In the genomic region with DNA sequence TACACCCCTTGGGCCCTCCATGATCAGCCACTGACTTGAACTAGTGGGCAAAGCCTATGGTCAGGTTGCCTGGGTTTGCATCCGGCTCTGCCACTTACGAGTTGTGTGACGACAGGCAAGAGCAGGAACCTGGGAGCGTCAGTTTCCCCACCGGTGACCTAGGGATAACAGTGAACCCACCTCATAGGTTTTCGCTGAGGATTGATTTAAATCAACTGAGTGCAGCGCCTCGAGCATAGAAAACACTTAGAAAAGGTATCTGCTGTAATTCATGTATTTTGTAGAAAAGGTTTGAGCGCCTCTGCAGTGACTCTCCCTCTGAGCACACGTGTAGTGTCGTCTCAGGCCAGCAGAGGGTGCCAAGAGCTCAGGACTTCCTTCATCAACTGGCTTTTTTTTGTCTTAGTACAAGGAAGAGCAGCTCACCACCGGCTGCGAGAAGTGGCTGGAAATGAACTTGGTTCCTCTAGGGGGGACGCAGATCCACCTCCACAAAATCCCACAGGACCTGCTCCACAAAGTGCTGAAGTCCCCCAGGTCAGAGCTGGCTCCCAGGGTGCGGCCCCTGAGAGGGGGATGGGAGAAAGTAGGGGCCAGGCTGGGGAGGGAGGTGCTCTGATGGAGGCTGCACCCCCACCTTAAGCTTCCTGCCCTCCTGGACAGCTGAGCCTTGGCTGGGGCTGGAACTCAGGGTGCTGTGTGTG, we compare ENCODE assay signal across 8 cellular contexts. TPM values are rescaled to one million over a fixed set of nuclear protein-coding genes. Genes with fewer than 3 reads are reported as not detected.
DNase-seq lines count a peak whose midpoint lies in the region; ATAC-seq, FAIRE-seq and TF ChIP-seq lines count a peak whose summit lies in the region.

No MANE protein-coding gene starts in this region.

- H3K18ac ChIP-seq in H1 (ENCODE audit: extremely low read depth, low read length), result peak overlapping the region; percentile 63; the same call in 1 of the 2 replicates
- no peak overlapping the region for H3K18ac ChIP-seq in mesendoderm (ENCODE audit: low read length)

- no peak for TF ChIP-seq POLR2A in H1 (IDR thresholded peaks at IDR 0.05; ENCODE audit: control extremely low read depth in 1 of 2, low read depth in 2 of 2, low read length in 2 of 2)

- H3K9ac ChIP-seq in H1 (replicated peaks in 1 of 4; ENCODE audit: extremely low read depth in 1 of 4, low read depth in 3 of 4, low read length in 3 of 4), result no peak overlapping the region
- H3K9ac ChIP-seq in mesendoderm (ENCODE audit: low read length), result peak overlapping the region; percentile 41

- H3K23ac ChIP-seq in H1 (ENCODE audit: insufficient read length) (no peak overlapping the region), mesendoderm (ENCODE audit: low read length) (no peak overlapping the region)

- no peak overlapping the region for H2BK15ac ChIP-seq in H1 (ENCODE audit: low read length)
- H2BK15ac ChIP-seq in mesendoderm (replicated peaks; ENCODE audit: low read depth), result no peak overlapping the region

- H3K79me1 ChIP-seq in H1 (ENCODE audit: low read depth, low read length) (no peaks in the 10 kb centered on the region), mesendoderm (ENCODE audit: low read length) (no peaks in the 10 kb centered on the region)

- POLR2A ChIA-PET in H1 (lab: Charles Lee; ENCODE audit: partially characterized antibody), result interaction anchor here (0.9 to 1.3 kb wide), 3 partner anchors 76 to 137 kb away, joined by 3 to 5 read pairs (median 3); partner anchors contain the start of gene PLEKHA1

- peak; percentile 78 for TF ChIP-seq CTCF in GM13976 (IDR thresholded peaks at IDR 0.05; ENCODE audit: borderline replicate concordance, control extremely low read depth, extremely low read depth, insufficient read depth, missing control alignments)
- peak; percentile 81 to 90 (median 89) for TF ChIP-seq CTCF in H1 (IDR thresholded peaks at IDR 0.05; ENCODE audit: control extremely low read depth in 1 of 3, insufficient read depth in 1 of 3, low read depth in 1 of 3, low read length in 3 of 3)

- H2AFZ ChIP-seq in H1 (ENCODE audit: low read length), result 0 out of 2 replicates have a peak overlapping the region, but pooled peaks have one; percentile 48

- H3K56ac ChIP-seq in H1 (replicated peaks; ENCODE audit: insufficient read length, low read depth, low read length) (no peak overlapping the region), mesendoderm (ENCODE audit: low read length) (peak overlapping the region; percentile 77)

- H4K8ac ChIP-seq in H1 (ENCODE audit: extremely low read depth, insufficient read depth, low read length) (peak overlapping the region; percentile 82; the same call in 1 of the 2 replicates), mesendoderm (ENCODE audit: low read depth, low read length) (no peak overlapping the region)

- peak; percentile 96 to 98 for TF ChIP-seq RAD21 in H1 (IDR thresholded peaks at IDR 0.05 in 1 of 2, conservative IDR thresholded peaks at IDR 0.05 in 1 of 2; ENCODE audit: low read depth in 2 of 2, low read length in 2 of 2)

- 42% methylated on average over 15 of the region's 15 CpGs; no CpG with 5 or more reads in 1 of the 2 experiments for WGBS in H1 (ENCODE audit: extremely low coverage in 1 of 2, insufficient coverage in 1 of 2, insufficient read length in 1 of 2, insufficient replicate concordance in 2 of 2, low coverage in 1 of 2, low lambda C conversion rate in 2 of 2, missing lambda C conversion rate in 1 of 2), 2 experiments
- WGBS in mesendoderm (ENCODE audit: extremely low coverage, insufficient coverage, low lambda C conversion rate), result no CpG with 5 or more reads among the region's 15 CpGs

- peak; percentile 96 for FAIRE-seq in H1 (lab: Jason Lieb, UNC)

- H4K91ac ChIP-seq in H1 (replicated peaks; ENCODE audit: insufficient read length, low read length), result no peak overlapping the region

- TF ChIP-seq EP300 in H1 (IDR thresholded peaks at IDR 0.05; ENCODE audit: borderline replicate concordance in 1 of 2, low read depth in 2 of 2, low read length in 2 of 2), result no peak

- no peak overlapping the region for H2AK5ac ChIP-seq in H1 (ENCODE audit: low read depth, low read length)
- no peak overlapping the region for H2AK5ac ChIP-seq in mesendoderm (ENCODE audit: low read length)

- H3K27me3 ChIP-seq in H1 (replicated peaks in 1 of 4; ENCODE audit: control insufficient read depth in 3 of 4, extremely low read depth in 1 of 4, insufficient read depth in 3 of 4, low read length in 3 of 4), result no peaks in the 10 kb centered on the region
- H3K27me3 ChIP-seq in mesendoderm (ENCODE audit: insufficient read depth, low read length, poor library complexity), result no peaks in the 10 kb centered on the region

- no peak overlapping the region for H2BK12ac ChIP-seq in H1 (ENCODE audit: low read depth, low read length)

- in situ Hi-C loops in GM13976 (cut with MboI; ENCODE audit: low sequenced_read_pairs, unreplicated experiment), result loop anchor here (5.0 to 25.0 kb wide), 2 partner anchors 134 to 264 kb away; partner anchors contain the start of gene DMBT1

- H3K27ac ChIP-seq in H1 (ENCODE audit: low read depth, low read length) (no peak overlapping the region), mesendoderm (ENCODE audit: low read depth, low read length) (no peak overlapping the region)

- peak overlapping the region; percentile 62; the same call in 1 of the 2 replicates for H2BK5ac ChIP-seq in H1 (ENCODE audit: low read depth, low read length)
- H2BK5ac ChIP-seq in mesendoderm (ENCODE audit: low read length), result no peak overlapping the region

- H3K23me2 ChIP-seq in H1 (ENCODE audit: low read depth, low read length), result no peaks in the 10 kb centered on the region

- H4K5ac ChIP-seq in H1 (ENCODE audit: insufficient read length, low read depth, low read length) (no peak overlapping the region), mesendoderm (ENCODE audit: low read length) (no peak overlapping the region)

- H2BK20ac ChIP-seq in H1 (ENCODE audit: low read length), result no peak overlapping the region

- H3K4me3 ChIP-seq in H1 (ENCODE audit: extremely low read depth in 1 of 4, insufficient read depth in 2 of 4, low read depth in 3 of 4, low read length in 4 of 4), result no peak overlapping the region
- no peak overlapping the region for H3K4me3 ChIP-seq in mesendoderm (ENCODE audit: low read length)

- H2BK120ac ChIP-seq in H1 (replicated peaks; ENCODE audit: low read depth, low read length) (no peak overlapping the region), mesendoderm (ENCODE audit: low read depth, low read length) (no peak overlapping the region)

- no peak overlapping the region for H3K14ac ChIP-seq in H1 (ENCODE audit: insufficient read length)

- no peaks in the 10 kb centered on the region for H3K79me2 ChIP-seq in H1 (ENCODE audit: control insufficient read depth in 1 of 2, insufficient read depth in 2 of 2, low read length in 2 of 2)
- H3K79me2 ChIP-seq in mesendoderm (ENCODE audit: control insufficient read depth, insufficient read depth, low read length), result no peaks in the 10 kb centered on the region

- CTCF ChIA-PET in H1 (lab: Charles Lee; ENCODE audit: partially characterized antibody), result interaction anchor here (0.5 to 4.5 kb wide), 63 partner anchors 8 to 663 kb away, joined by 3 to 85 read pairs (median 4); partner anchors contain the start of genes ARMS2 and BTBD16

- peak; percentile 64 for DNase-seq in 8988T
- DNase-seq in GM13976 (ENCODE audit: low spot score), result peak; percentile 83
- peak; percentile 78 for DNase-seq in NCI-H82 (lab: John Stamatoyannopoulos, UW)
- peak; percentile 83 for DNase-seq in activated CD8-positive, alpha-beta memory T cell treated with anti-CD3 and anti-CD28 coated beads for 24 hours
- peak; percentile 70 to 82 for DNase-seq in H1 (ENCODE audit: low read depth in 1 of 2, low spot score in 2 of 2)
- peak; percentile 82 for DNase-seq in mesendoderm
- DNase-seq in stimulated activated CD8-positive, alpha-beta memory T cell treated with anti-CD3 and anti-CD28 coated beads, Interleukin-15, amount 100 ng/mL, for 24 hours (ENCODE audit: low read depth), result peak; percentile 30

- H3K9me3 ChIP-seq in H1 (ENCODE audit: insufficient read depth in 2 of 2, low read depth in 1 of 2, low read length in 1 of 2), result no peaks in the 10 kb centered on the region

- no peaks in the 10 kb centered on the region for H4K20me1 ChIP-seq in H1 (replicated peaks in 1 of 2; ENCODE audit: control insufficient read depth in 1 of 2, insufficient read depth in 2 of 2, low read length in 2 of 2)

- no peak overlapping the region for H3K4ac ChIP-seq in H1 (replicated peaks; ENCODE audit: insufficient read length, low read depth, low read length)
- H3K4ac ChIP-seq in mesendoderm (ENCODE audit: low read depth, low read length), result no peak overlapping the region

- H3K36me3 ChIP-seq in H1 (ENCODE audit: control insufficient read depth in 2 of 4, insufficient read depth in 4 of 4, low read length in 3 of 4) (no peaks in the 10 kb centered on the region), mesendoderm (ENCODE audit: control insufficient read depth, insufficient read depth, low read length) (no peaks in the 10 kb centered on the region)

- ATAC-seq in HG03439 (IDR thresholded peaks at IDR 0.05; ENCODE audit: unreplicated experiment), result peak; percentile 65

- H3K4me2 ChIP-seq in H1 (ENCODE audit: insufficient read depth in 1 of 2, low read depth in 2 of 2, low read length in 2 of 2) (no peak overlapping the region; a peak in 1 of 4 replicates), mesendoderm (ENCODE audit: low read length) (no peak overlapping the region)

- H3K4me1 ChIP-seq in H1 (replicated peaks in 1 of 4; ENCODE audit: control insufficient read depth in 3 of 4, insufficient read depth in 4 of 4, low read length in 3 of 4), result peaks cover 0 to 3% (median 2%) of the 10 kb centered on the region in 4 experiments; a peak in 6 of 7 replicates
- no peaks in the 10 kb centered on the region for H3K4me1 ChIP-seq in mesendoderm (ENCODE audit: control insufficient read depth, low read depth, low read length)

RNA-seq across cellular contexts. Expression of gene BTBD16, which starts 27.7 kb away (rescaled TPM):
- not detected in 2 replicates for total RNA-seq in H1 (2021; fragmentation: NEBNext Ultra II Directional; extraction: Animal tissue kit (Norgen Biotek cat#: 25700))
- polyA plus RNA-seq in H1 (2011; rRNA removed), result 0.05 TPM in 1 of 2 replicates, not detected in the other
- polyA plus RNA-seq in H1 (2011; cell fraction: cytosol; rRNA removed), result 0.06 TPM
- polyA plus RNA-seq in H1 (2011; cell fraction: nucleus; rRNA removed), result not detected
- 0.27 TPM in 1 of 4 replicates, not detected in the others for polyA plus RNA-seq in H1 (2012, experiment 1 of 2)
- not detected for polyA plus RNA-seq in H1 (2012, experiment 2 of 2)
- 0.02 TPM for polyA plus RNA-seq in H1 (2013, experiment 1 of 2)
- 0.06 TPM for polyA plus RNA-seq in H1 (2013, experiment 2 of 2)
- 0.13 TPM in 1 of 2 replicates, not detected in the other for polyA minus RNA-seq in H1 (2011; rRNA and poly(A)+ RNA removed)
- not detected for polyA minus RNA-seq in H1 (2011; cell fraction: cytosol; rRNA and poly(A)+ RNA removed)
- polyA minus RNA-seq in H1 (2011; cell fraction: nucleus; rRNA and poly(A)+ RNA removed), result not detected
- 0.14 TPM for polyA plus RNA-seq in mesendoderm (2013, experiment 1 of 2)
- polyA plus RNA-seq in mesendoderm (2013, experiment 2 of 2), result 0.03 TPM

Comparison
In these comparisons a context has a peak if more than half of its experiments do, and no peak if none do; other contexts are left out.
1. DNase-seq: peak in every context shown above with its lines; median percentile 83 in GM13976; 83 in activated CD8-positive, alpha-beta memory T cell treated with anti-CD3 and anti-CD28 coated beads for 24 hours; 82 in mesendoderm; 78 in NCI-H82; 76 in H1; 64 in 8988T; 30 in stimulated activated CD8-positive, alpha-beta memory T cell treated with anti-CD3 and anti-CD28 coated beads, Interleukin-15, amount 100 ng/mL, for 24 hours.